In genomic region chr9:8611153-8611552, GRCh38 we compare ENCODE assay signal across 1 cellular context.
TF ChIP-seq lines count a peak whose summit lies in the region.

No MANE protein-coding gene starts in this region.

TF ChIP-seq in HepG2, 621 proteins besides CTCF, POLR2A, EP300 and RAD21 (continued from another document):
- TF ChIP-seq E2F1 (CRISPR knock-in tag; IDR thresholded peaks at IDR 0.05) (no peak), RFXAP (CRISPR knock-in tag; IDR thresholded peaks at IDR 0.05; ENCODE audit: borderline replicate concordance) (no peak)
